ENCODE assay signal across 16 cellular contexts in genomic region chr14:59679872-59680271, GRCh38.
DNase-seq lines count a peak whose midpoint lies in the region; ATAC-seq, FAIRE-seq and TF ChIP-seq lines count a peak whose summit lies in the region.
"Had no signal": no experiment of that assay in that cellular context is flagged by ENCODE, and none has a peak within 500 bp of the region (broad histone marks: within the 10 kb centered on the region; RNA-seq: fewer than 3 reads in every experiment).

No MANE protein-coding gene starts in this region.

- no peaks in the 10 kb centered on the region for H3K4me1 Mint-ChIP-seq in stimulated activated memory B cell treated with anti-CD40 and anti-IgM and Interleukin-4, amounts not matched to agents 10 μg/mL and 1 μg/mL and 100 μg/mL, for 72 hours
- no peaks in the 10 kb centered on the region for H3K4me1 Mint-ChIP-seq in stimulated activated effector memory CD8-positive, alpha-beta T cell treated with anti-CD3 and anti-CD28 coated beads, Interleukin-12 subunit alpha, Interleukin-12 subunit beta, amount 100 ng/mL, for 72 hours
- H3K4me1 Mint-ChIP-seq in activated T-helper 17 cell treated with anti-CD3 and anti-CD28 coated beads, Interleukin-2, amount 50 U/mL, for 72 hours = no peaks in the 10 kb centered on the region
- H3K4me1 Mint-ChIP-seq: activated naive CD4-positive, alpha-beta T cell treated with anti-CD3 and anti-CD28 coated beads, Interleukin-2, amount 50 U/mL, for 24 hours had no signal

- H3K4me3 Mint-ChIP-seq in stimulated activated memory B cell treated with anti-CD40 and anti-IgM and Interleukin-4, amounts not matched to agents 10 μg/mL and 1 μg/mL and 100 μg/mL, for 72 hours = no peak overlapping the region
- no peak overlapping the region for H3K4me3 Mint-ChIP-seq in stimulated activated effector memory CD8-positive, alpha-beta T cell treated with anti-CD3 and anti-CD28 coated beads, Interleukin-12 subunit alpha, Interleukin-12 subunit beta, amount 100 ng/mL, for 72 hours
- no peak overlapping the region for H3K4me3 Mint-ChIP-seq in activated T-helper 17 cell treated with anti-CD3 and anti-CD28 coated beads, Interleukin-2, amount 50 U/mL, for 72 hours
- H3K4me3 Mint-ChIP-seq: activated naive CD4-positive, alpha-beta T cell treated with anti-CD3 and anti-CD28 coated beads, Interleukin-2, amount 50 U/mL, for 24 hours; dendritic cell treated with granulocyte-macrophage colony-stimulating factor and Interleukin-4, amounts not matched to agents 40 ng/mL and 50 ng/mL, for 4 days had no signal

- peaks cover 16% of the 10 kb centered on the region for H3K27me3 Mint-ChIP-seq in stimulated activated memory B cell treated with anti-CD40 and anti-IgM and Interleukin-4, amounts not matched to agents 10 μg/mL and 1 μg/mL and 100 μg/mL, for 72 hours
- peaks cover 16% of the 10 kb centered on the region for H3K27me3 Mint-ChIP-seq in activated T-helper 17 cell treated with anti-CD3 and anti-CD28 coated beads, Interleukin-2, amount 50 U/mL, for 72 hours
- H3K27me3 Mint-ChIP-seq: dendritic cell treated with granulocyte-macrophage colony-stimulating factor and Interleukin-4, amounts not matched to agents 40 ng/mL and 50 ng/mL, for 4 days had no signal

- ATAC-seq in stimulated activated memory B cell treated with anti-CD40 and anti-IgM and Interleukin-4, amounts not matched to agents 10 μg/mL and 1 μg/mL and 100 μg/mL, for 72 hours = no peak
- no peak for ATAC-seq in stimulated activated effector memory CD8-positive, alpha-beta T cell treated with anti-CD3 and anti-CD28 coated beads, Interleukin-12 subunit alpha, Interleukin-12 subunit beta, amount 100 ng/mL, for 72 hours
- ATAC-seq in activated T-helper 17 cell treated with anti-CD3 and anti-CD28 coated beads, Interleukin-2, amount 50 U/mL, for 72 hours (replicated peaks) = no peak
- ATAC-seq: left colon had no signal

- no peak overlapping the region for H3K4me3 ChIP-seq in AG10803 (ENCODE audit: low read length)
- H3K4me3 ChIP-seq: BLaER1 had no signal

- peaks cover 3% of the 10 kb centered on the region for H3K9me3 Mint-ChIP-seq in stimulated activated memory B cell treated with anti-CD40 and anti-IgM and Interleukin-4, amounts not matched to agents 10 μg/mL and 1 μg/mL and 100 μg/mL, for 72 hours
- H3K9me3 Mint-ChIP-seq in stimulated activated effector memory CD8-positive, alpha-beta T cell treated with anti-CD3 and anti-CD28 coated beads, Interleukin-12 subunit alpha, Interleukin-12 subunit beta, amount 100 ng/mL, for 72 hours = peaks cover 6% of the 10 kb centered on the region
- no peaks in the 10 kb centered on the region for H3K9me3 Mint-ChIP-seq in activated T-helper 17 cell treated with anti-CD3 and anti-CD28 coated beads, Interleukin-2, amount 50 U/mL, for 72 hours
- H3K9me3 Mint-ChIP-seq: activated naive CD4-positive, alpha-beta T cell treated with anti-CD3 and anti-CD28 coated beads, Interleukin-2, amount 50 U/mL, for 24 hours; dendritic cell treated with granulocyte-macrophage colony-stimulating factor and Interleukin-4, amounts not matched to agents 40 ng/mL and 50 ng/mL, for 4 days had no signal

- no peaks in the 10 kb centered on the region for H3K36me3 Mint-ChIP-seq in stimulated activated memory B cell treated with anti-CD40 and anti-IgM and Interleukin-4, amounts not matched to agents 10 μg/mL and 1 μg/mL and 100 μg/mL, for 72 hours
- H3K36me3 Mint-ChIP-seq in stimulated activated effector memory CD8-positive, alpha-beta T cell treated with anti-CD3 and anti-CD28 coated beads, Interleukin-12 subunit alpha, Interleukin-12 subunit beta, amount 100 ng/mL, for 72 hours = no peaks in the 10 kb centered on the region
- H3K36me3 Mint-ChIP-seq in activated T-helper 17 cell treated with anti-CD3 and anti-CD28 coated beads, Interleukin-2, amount 50 U/mL, for 72 hours (ENCODE audit: low read depth) = no peaks in the 10 kb centered on the region
- H3K36me3 Mint-ChIP-seq: activated naive CD4-positive, alpha-beta T cell treated with anti-CD3 and anti-CD28 coated beads, Interleukin-2, amount 50 U/mL, for 24 hours had no signal

- FAIRE-seq in HTR-8/SVneo (lab: Jason Lieb, UNC) (peak; percentile 85), islet of Langerhans (lab: Jason Lieb, UNC) (peak; percentile 95)
- FAIRE-seq: frontal cortex had no signal

- H3K27ac Mint-ChIP-seq in stimulated activated memory B cell treated with anti-CD40 and anti-IgM and Interleukin-4, amounts not matched to agents 10 μg/mL and 1 μg/mL and 100 μg/mL, for 72 hours = no peak overlapping the region
- no peak overlapping the region for H3K27ac Mint-ChIP-seq in stimulated activated effector memory CD8-positive, alpha-beta T cell treated with anti-CD3 and anti-CD28 coated beads, Interleukin-12 subunit alpha, Interleukin-12 subunit beta, amount 100 ng/mL, for 72 hours
- no peak overlapping the region for H3K27ac Mint-ChIP-seq in activated T-helper 17 cell treated with anti-CD3 and anti-CD28 coated beads, Interleukin-2, amount 50 U/mL, for 72 hours
- H3K27ac Mint-ChIP-seq: activated naive CD4-positive, alpha-beta T cell treated with anti-CD3 and anti-CD28 coated beads, Interleukin-2, amount 50 U/mL, for 24 hours; dendritic cell treated with granulocyte-macrophage colony-stimulating factor and Interleukin-4, amounts not matched to agents 40 ng/mL and 50 ng/mL, for 4 days had no signal

- DNase-seq in AG10803 (ENCODE audit: low read depth) = peak; percentile 3
- no peak for DNase-seq in HTR-8/SVneo (ENCODE audit: insufficient read length, low spot score)
- DNase-seq in OCI-M1 (lab: John Stamatoyannopoulos, UW) = peak; percentile 55
- DNase-seq in NCI-H1694 (lab: John Stamatoyannopoulos, UW) = no peak
- no peak for DNase-seq in stimulated activated effector memory CD8-positive, alpha-beta T cell treated with anti-CD3 and anti-CD28 coated beads, Interleukin-12 subunit alpha, Interleukin-12 subunit beta, amount 100 ng/mL, for 72 hours (ENCODE audit: low spot score in 2 of 2)
- DNase-seq: activated CD8-positive, alpha-beta memory T cell treated with anti-CD3 and anti-CD28 coated beads for 24 hours; left colon; RPMI8226; T1000 had no signal

- TF ChIP-seq CTCF in AG10803 (conservative IDR thresholded peaks at IDR 0.05; ENCODE audit: low read length) = no peak

Comparison
In these comparisons a context has a peak if more than half of its experiments do, and no peak if none do; other contexts are left out.
1. DNase-seq: peak in AG10803 (single experiment) and OCI-M1 (single experiment); none in HTR-8/SVneo (single experiment), NCI-H1694 (single experiment) and stimulated activated effector memory CD8-positive, alpha-beta T cell treated with anti-CD3 and anti-CD28 coated beads, Interleukin-12 subunit alpha, Interleukin-12 subunit beta, amount 100 ng/mL, for 72 hours (0 of 2).